ENCODE assay signal across 8 cellular contexts in the genomic region with DNA sequence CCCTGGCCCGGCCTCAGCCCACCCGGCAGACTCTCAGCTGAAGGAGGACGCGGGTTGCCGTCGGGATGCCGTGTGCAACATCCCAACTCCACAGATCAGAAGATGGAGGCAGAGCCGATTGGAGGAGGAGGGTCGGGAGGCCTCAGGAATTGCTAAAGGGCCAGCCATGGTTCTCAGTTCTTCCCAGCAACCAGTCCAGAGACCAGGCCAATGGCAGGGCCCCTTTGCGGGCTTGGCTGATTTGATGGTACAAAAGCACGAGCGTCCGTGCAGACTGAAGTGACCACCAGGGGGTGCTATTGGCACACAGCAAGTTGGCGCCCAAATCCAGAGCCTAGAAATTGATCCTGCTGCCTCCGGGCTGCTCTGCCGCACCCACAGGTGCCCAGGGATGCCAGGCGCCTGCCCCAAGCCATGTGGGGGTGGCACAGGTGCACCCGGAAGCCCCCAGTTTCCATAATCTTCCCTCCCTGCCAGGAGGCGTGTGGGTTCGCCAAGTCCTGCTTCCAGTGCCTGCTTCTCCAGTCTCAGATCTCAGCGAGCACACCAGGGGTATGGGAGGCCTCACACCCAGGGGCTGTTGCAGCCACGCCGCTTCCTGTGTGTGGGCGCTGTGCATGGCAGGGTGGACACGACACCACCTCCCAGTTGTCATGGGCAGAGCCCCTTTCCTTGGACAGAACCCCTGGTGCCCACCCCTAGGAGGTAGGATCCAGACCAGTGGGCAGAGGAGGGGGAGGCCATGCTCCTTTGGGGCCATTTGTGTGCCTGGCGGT. TPM values are rescaled to one million over a fixed set of nuclear protein-coding genes. Genes with fewer than 3 reads are reported as not detected.
DNase-seq lines count a peak whose midpoint lies in the region; ATAC-seq and TF ChIP-seq lines count a peak whose summit lies in the region.

No MANE protein-coding gene starts in this region.

- peak overlapping the region in 10 of 59 donors; percentile 2 to 33 (median 24) for H3K4me3 ChIP-seq in dorsolateral prefrontal cortex
- H3K4me3 ChIP-seq in lung, result no peak overlapping the region

- H3K27ac ChIP-seq in dorsolateral prefrontal cortex (no peak overlapping the region), lung (ENCODE audit: low read depth in 1 of 2, low read length in 1 of 2) (no peak overlapping the region)

- WGBS in lung, 2 donors, result 36 to 40% methylated on average over 26 of the region's 26 CpGs

- H3K4me1 ChIP-seq in lung (ENCODE audit: control insufficient read depth in 2 of 2, insufficient read depth in 2 of 2, low read length in 2 of 2), result no peaks in the 10 kb centered on the region

- H3K36me3 ChIP-seq in lung (ENCODE audit: control insufficient read depth in 2 of 2, insufficient read depth in 2 of 2, low read length in 2 of 2), result no peaks in the 10 kb centered on the region

- H3K9me3 ChIP-seq in lung (ENCODE audit: control insufficient read depth in 2 of 2, insufficient read depth in 1 of 2, low read length in 1 of 2), result no peaks in the 10 kb centered on the region

- H3K27me3 ChIP-seq in dorsolateral prefrontal cortex (peaks cover 0 to 37% (median 10%) of the 10 kb centered on the region in 45 donors), lung (ENCODE audit: control insufficient read depth, insufficient read depth) (no peaks in the 10 kb centered on the region)

- TF ChIP-seq CTCF in dorsolateral prefrontal cortex (IDR thresholded peaks at IDR 0.05 in 54 of 56, conservative IDR thresholded peaks at IDR 0.05 in 2 of 56; ENCODE audit: low read depth in 1 of 56, partially characterized antibody in 56 of 56), result peak; percentile 94 to 99 (median 97)
- TF ChIP-seq CTCF in lung (IDR thresholded peaks at IDR 0.05; ENCODE audit: control extremely low read depth, extremely low read depth), result peak; percentile 98

- DNase-seq in Daoy (ENCODE audit: low read depth), result peak; percentile 86
- peak; percentile 66 for DNase-seq in NCI-H748 treated with DMSO at 0.1 percent for 48 hours (lab: John Stamatoyannopoulos, UW)
- peak; percentile 79 to 81 for DNase-seq in activated CD4-positive, alpha-beta T cell treated with anti-CD3 and anti-CD28 coated beads, Interleukin-2, amount 50 U/mL, for 4 hours
- DNase-seq in dorsolateral prefrontal cortex, result peak; percentile 71 to 90 (median 84)
- peak; percentile 88 for DNase-seq in lung (ENCODE audit: low spot score)
- DNase-seq in stimulated activated CD8-positive, alpha-beta memory T cell treated with anti-CD3 and anti-CD28 coated beads, Interleukin-12 subunit alpha, Interleukin-12 subunit beta, amount 100 ng/mL, for 24 hours (ENCODE audit: extremely low read depth), result peak; percentile 61

- peak; percentile 55 for ATAC-seq in HG03139 (IDR thresholded peaks at IDR 0.05; ENCODE audit: unreplicated experiment)
- peak; percentile 77 for ATAC-seq in lung (ENCODE audit: insufficient read depth, low FRiP score)
- no peak for ATAC-seq in GM18520 (IDR thresholded peaks at IDR 0.05; ENCODE audit: unreplicated experiment)

- intact Hi-C loops in dorsolateral prefrontal cortex (cut with DNase I), result loop anchor here (2.0 to 10.0 kb wide), 6 partner anchors 60 to 423 kb away; no protein-coding TSS in a partner anchor

RNA-seq across cellular contexts. Expression of gene TEX19, which starts 7.1 kb away (rescaled TPM):
- not detected in 2 replicates for total RNA-seq in Daoy (2014; rRNA removed; shearing (Covaris generic))
- total RNA-seq in dorsolateral prefrontal cortex (not detected), lung (not detected)
- polyA plus RNA-seq in lung, result under 1 TPM in 1 of 2 donors, not detected in 1; 0.03 TPM

RNA-seq across cellular contexts. Expression of gene SECTM1, which starts 18.3 kb away (rescaled TPM):
- total RNA-seq in Daoy (2014; rRNA removed; shearing (Covaris generic)), result 0.51 and 0.65 TPM in 2 replicates
- total RNA-seq in dorsolateral prefrontal cortex (10 to 100 TPM in 3 of 120 experiments, 1 to 10 TPM in 85, under 1 TPM in 30, not detected in 2; 0.33 to 16.8 (median 1.9) TPM), lung (10 to 100 TPM; 14.7 to 38.0 TPM)
- 10 to 100 TPM; 12.5 to 68.6 TPM for polyA plus RNA-seq in lung

RNA-seq across cellular contexts. Expression of gene UTS2R, which starts 19.7 kb away (rescaled TPM):
- total RNA-seq in Daoy (2014; rRNA removed; shearing (Covaris generic)), result not detected in 2 replicates
- total RNA-seq in dorsolateral prefrontal cortex (1 to 10 TPM in 89 of 120 experiments, under 1 TPM in 26, not detected in 5; 0.43 to 6.8 (median 1.6) TPM), lung (under 1 TPM in 1 of 2 donors, not detected in 1; 0.17 TPM)
- not detected for polyA plus RNA-seq in lung

RNA-seq across cellular contexts. Expression of gene CD7, which starts 34.5 kb away (rescaled TPM):
- total RNA-seq in Daoy (2014; rRNA removed; shearing (Covaris generic)), result not detected in 2 replicates
- total RNA-seq in dorsolateral prefrontal cortex (1 to 10 TPM in 24 of 120 experiments, under 1 TPM in 50, not detected in 46; 0.24 to 2.2 (median 0.71) TPM), lung (1 to 10 TPM; 2.3 to 7.0 TPM)
- 10 to 100 TPM in 1 of 2 donors, 1 to 10 TPM in 1; 5.3 to 10.7 TPM for polyA plus RNA-seq in lung
